10 cellular contexts compared by ENCODE assay signal in the genomic region with DNA sequence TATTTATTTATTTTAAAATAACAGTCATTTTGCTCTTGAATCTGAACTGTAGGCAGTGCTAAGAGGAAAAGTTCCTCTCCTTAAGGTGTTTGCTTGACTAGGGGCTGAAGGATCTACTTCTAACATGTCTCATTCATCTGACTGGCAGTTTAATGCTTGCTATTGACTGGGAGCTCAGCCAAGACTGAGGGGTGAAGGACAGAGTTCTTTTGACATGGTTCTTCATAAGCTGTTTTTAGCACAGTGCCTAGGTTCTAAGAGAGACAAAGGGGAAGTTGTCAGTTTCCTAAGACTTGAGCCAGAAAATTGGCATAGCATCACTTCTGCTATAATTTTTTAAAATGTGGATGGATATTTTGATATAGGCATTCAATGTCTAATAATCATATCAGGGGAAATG.
DNase-seq lines count a peak whose midpoint lies in the region; ATAC-seq, FAIRE-seq and TF ChIP-seq lines count a peak whose summit lies in the region.
"Had no signal": no experiment of that assay in that cellular context is flagged by ENCODE, and none has a peak within 500 bp of the region (broad histone marks: within the 10 kb centered on the region; RNA-seq: fewer than 3 reads in every experiment).

No MANE protein-coding gene starts in this region.

- H3K4me3 ChIP-seq in lower lobe of right lung (no peak overlapping the region), MG63 (no peak overlapping the region)

- peaks cover 1% of the 10 kb centered on the region for H3K4me1 Mint-ChIP-seq in activated naive CD8-positive, alpha-beta T cell treated with anti-CD3 and anti-CD28 coated beads for 36 hours

- no peak for TF ChIP-seq CTCF in lower lobe of right lung (IDR thresholded peaks at IDR 0.05)

- no peak for FAIRE-seq in HTR-8/SVneo (lab: Jason Lieb, UNC)

- H3K27ac Mint-ChIP-seq in activated naive CD8-positive, alpha-beta T cell treated with anti-CD3 and anti-CD28 coated beads for 36 hours, result no peak overlapping the region

- H3K27me3 ChIP-seq in lower lobe of right lung (ENCODE audit: low read depth) (no peaks in the 10 kb centered on the region), MG63 (no peaks in the 10 kb centered on the region)

- peaks cover 22% of the 10 kb centered on the region for H3K36me3 Mint-ChIP-seq in activated naive CD8-positive, alpha-beta T cell treated with anti-CD3 and anti-CD28 coated beads for 36 hours

- intact Hi-C loops in lower lobe of right lung (cut with DNase I) (no loop called here), posterior vena cava (cut with DNase I) (no loop called here)

- no peak overlapping the region for H3K27ac ChIP-seq in lower lobe of right lung
- H3K27ac ChIP-seq: C4-2B had no signal

- H3K27me3 Mint-ChIP-seq in activated naive CD8-positive, alpha-beta T cell treated with anti-CD3 and anti-CD28 coated beads for 36 hours, result no peaks in the 10 kb centered on the region

- peaks cover 16% of the 10 kb centered on the region for H3K9me3 Mint-ChIP-seq in activated naive CD8-positive, alpha-beta T cell treated with anti-CD3 and anti-CD28 coated beads for 36 hours

- ATAC-seq in HG02884 (IDR thresholded peaks at IDR 0.05; ENCODE audit: unreplicated experiment) (peak; percentile 73), lower lobe of right lung (peak; percentile 76)

- DNase-seq in DMS79 (lab: John Stamatoyannopoulos, UW), result peak; percentile 72
- peak; percentile 74 for DNase-seq in SKM-1 (lab: John Stamatoyannopoulos, UW; ENCODE audit: unreplicated experiment)
- DNase-seq in lower lobe of right lung, result no peak
- DNase-seq in activated naive CD8-positive, alpha-beta T cell treated with anti-CD3 and anti-CD28 coated beads for 36 hours, result no peak
- DNase-seq in posterior vena cava (ENCODE audit: low spot score), result no peak
- no peak for DNase-seq in MG63
- no peak for DNase-seq in HTR-8/SVneo (ENCODE audit: insufficient read length, low spot score)
- DNase-seq: T-helper 9 cell had no signal

- H3K4me3 Mint-ChIP-seq in activated naive CD8-positive, alpha-beta T cell treated with anti-CD3 and anti-CD28 coated beads for 36 hours, result no peak overlapping the region

- H3K36me3 ChIP-seq in lower lobe of right lung (no peaks in the 10 kb centered on the region), MG63 (no peaks in the 10 kb centered on the region)

- H3K9me3 ChIP-seq in lower lobe of right lung, result peaks cover 16% of the 10 kb centered on the region
- H3K9me3 ChIP-seq in MG63, result peaks cover 9% of the 10 kb centered on the region

- peaks cover 11% of the 10 kb centered on the region for H3K4me1 ChIP-seq in lower lobe of right lung

Comparison
In these comparisons a context has a peak if more than half of its experiments do, and no peak if none do; other contexts are left out.
1. DNase-seq: peak in DMS79 (single experiment) and SKM-1 (single experiment); none in lower lobe of right lung (single experiment), activated naive CD8-positive, alpha-beta T cell treated with anti-CD3 and anti-CD28 coated beads for 36 hours (single experiment), posterior vena cava (single experiment), MG63 (single experiment) and HTR-8/SVneo (single experiment).